ENCODE assay signal across 19 cellular contexts in the genomic region with DNA sequence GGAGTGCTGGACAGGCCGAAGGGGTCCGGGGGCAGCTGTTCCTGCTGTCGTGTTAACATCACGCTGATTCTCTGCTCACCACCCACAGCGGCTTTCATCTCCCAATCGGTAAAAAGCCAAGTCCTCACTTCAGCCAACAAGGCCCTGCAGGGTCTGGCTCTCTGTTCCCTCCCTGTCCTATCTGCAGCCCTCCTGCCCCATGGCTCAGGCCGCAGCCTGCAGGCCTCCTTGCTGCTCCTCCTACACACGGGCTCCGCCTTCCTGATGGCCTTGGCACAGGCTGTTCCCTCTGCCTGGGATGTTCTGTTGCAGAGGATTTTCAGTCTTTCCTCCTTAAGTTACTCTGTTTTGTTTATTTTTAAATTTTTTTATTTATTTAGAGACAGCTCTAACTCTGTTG. TPM values are rescaled to one million over a fixed set of nuclear protein-coding genes. Genes with fewer than 3 reads are reported as not detected.
DNase-seq lines count a peak whose midpoint lies in the region; ATAC-seq and TF ChIP-seq lines count a peak whose summit lies in the region.
"Had no signal": no experiment of that assay in that cellular context is flagged by ENCODE, and none has a peak within 500 bp of the region (broad histone marks: within the 10 kb centered on the region; RNA-seq: fewer than 3 reads in every experiment).

No MANE protein-coding gene starts in this region.

- intact Hi-C loops in heart left ventricle (cut with DNase I), result no loop called here
- intact Hi-C loops in ovary (cut with DNase I), result no loop called here

- H3K27me3 Mint-ChIP-seq in WTC11 (ENCODE audit: low read depth), result no peaks in the 10 kb centered on the region
- H3K27me3 Mint-ChIP-seq: central memory CD8-positive, alpha-beta T cell; memory B cell had no signal

- no peak for TF ChIP-seq EP300 in ovary (IDR thresholded peaks at IDR 0.05)

- peaks cover 39% of the 10 kb centered on the region for H3K36me3 Mint-ChIP-seq in WTC11

- no peaks in the 10 kb centered on the region for H3K27me3 ChIP-seq in heart left ventricle
- no peaks in the 10 kb centered on the region for H3K27me3 ChIP-seq in ovary

- H3K4me1 ChIP-seq in heart left ventricle (peaks cover 0 to 18% (median 6%) of the 10 kb centered on the region in 12 donors), ovary (ENCODE audit: insufficient read depth) (peaks cover 13% of the 10 kb centered on the region)

- H3K27ac Mint-ChIP-seq in WTC11, result no peak overlapping the region
- H3K27ac Mint-ChIP-seq: memory B cell had no signal

- H3K4me3 ChIP-seq in heart left ventricle (no peak overlapping the region), ovary (no peak overlapping the region)

- H3K9me3 Mint-ChIP-seq in WTC11, result no peaks in the 10 kb centered on the region
- H3K9me3 Mint-ChIP-seq: central memory CD8-positive, alpha-beta T cell; memory B cell had no signal

- no peaks in the 10 kb centered on the region for H3K4me1 Mint-ChIP-seq in WTC11

- H3K27ac ChIP-seq in heart left ventricle, result peak overlapping the region in 4 of 12 donors; percentile 5 to 49 (median 33)
- H3K27ac ChIP-seq in ovary, result peak overlapping the region; percentile 16 to 68

- H3K4me3 Mint-ChIP-seq in WTC11, result no peak overlapping the region
- H3K4me3 Mint-ChIP-seq: central memory CD8-positive, alpha-beta T cell; memory B cell had no signal

- DNase-seq in Ammon's horn (ENCODE audit: low spot score), result peak; percentile 48
- DNase-seq in WTC11 (ENCODE audit: low spot score), result no peak
- peak in 2 of 5 donors; percentile 48 to 70 for DNase-seq in heart left ventricle
- DNase-seq in ovary, result peak; percentile 84 to 93 (median 88)
- DNase-seq in NCI-H748 treated with DMSO at 0.1 percent for 48 hours (lab: John Stamatoyannopoulos, UW), result no peak
- DNase-seq in OCI-M2 (lab: John Stamatoyannopoulos, UW; ENCODE audit: unreplicated experiment), result no peak
- no peak for DNase-seq in KG1 (lab: John Stamatoyannopoulos, UW)
- no peak for DNase-seq in CD1c-positive myeloid dendritic cell (ENCODE audit: extremely low spot score)
- DNase-seq: activated naive CD4-positive, alpha-beta T cell treated with Interleukin-2 at 50 U/mL for 16 hours; AML-193; DMS79 treated with DMSO at 0.1 percent for 48 hours; NCI-H2081 treated with DMSO at 0.1 percent for 48 hours; nucleus accumbens had no signal

- TF ChIP-seq CTCF in WTC11 (IDR thresholded peaks at IDR 0.05) (no peak), heart left ventricle (IDR thresholded peaks at IDR 0.05) (no peak), ovary (IDR thresholded peaks at IDR 0.05) (no peak)

- POLR2A ChIA-PET in WTC11 (lab: Charles Lee), result no interaction called here

- no peak for TF ChIP-seq POLR2A in heart left ventricle (IDR thresholded peaks at IDR 0.05)
- no peak for TF ChIP-seq POLR2A in ovary (IDR thresholded peaks at IDR 0.05)

- H3K9me3 ChIP-seq in heart left ventricle (no peaks in the 10 kb centered on the region), ovary (no peaks in the 10 kb centered on the region)

- 0 out of 2 replicates have a peak, but pooled peaks have one; percentile 28 for ATAC-seq in WTC11
- peak; percentile 56 to 72 (median 66) for ATAC-seq in heart left ventricle

- CTCF ChIA-PET in WTC11 (lab: Charles Lee), result no interaction called here

- WGBS in heart left ventricle, 4 donors, result 59 to 68% (median 67%) methylated on average over 9 of the region's 9 CpGs
- WGBS in ovary, 3 donors, result 6 to 14% (median 14%) methylated on average over 9 of the region's 9 CpGs

- H3K36me3 ChIP-seq in heart left ventricle (peaks cover 0 to 94% (median 58%) of the 10 kb centered on the region in 9 donors), ovary (no peaks in the 10 kb centered on the region)

TF ChIP-seq in WTC11, 78 proteins besides CTCF, POLR2A, EP300 and RAD21 (continues in another document):
- TF ChIP-seq CREB1 (CRISPR knock-in tag; IDR thresholded peaks at IDR 0.05), result no peak
- no peak for TF ChIP-seq SP1 (CRISPR knock-in tag; conservative IDR thresholded peaks at IDR 0.05)
- no peak for TF ChIP-seq CREM (CRISPR knock-in tag; IDR thresholded peaks at IDR 0.05)
- TF ChIP-seq, protein P1, sequence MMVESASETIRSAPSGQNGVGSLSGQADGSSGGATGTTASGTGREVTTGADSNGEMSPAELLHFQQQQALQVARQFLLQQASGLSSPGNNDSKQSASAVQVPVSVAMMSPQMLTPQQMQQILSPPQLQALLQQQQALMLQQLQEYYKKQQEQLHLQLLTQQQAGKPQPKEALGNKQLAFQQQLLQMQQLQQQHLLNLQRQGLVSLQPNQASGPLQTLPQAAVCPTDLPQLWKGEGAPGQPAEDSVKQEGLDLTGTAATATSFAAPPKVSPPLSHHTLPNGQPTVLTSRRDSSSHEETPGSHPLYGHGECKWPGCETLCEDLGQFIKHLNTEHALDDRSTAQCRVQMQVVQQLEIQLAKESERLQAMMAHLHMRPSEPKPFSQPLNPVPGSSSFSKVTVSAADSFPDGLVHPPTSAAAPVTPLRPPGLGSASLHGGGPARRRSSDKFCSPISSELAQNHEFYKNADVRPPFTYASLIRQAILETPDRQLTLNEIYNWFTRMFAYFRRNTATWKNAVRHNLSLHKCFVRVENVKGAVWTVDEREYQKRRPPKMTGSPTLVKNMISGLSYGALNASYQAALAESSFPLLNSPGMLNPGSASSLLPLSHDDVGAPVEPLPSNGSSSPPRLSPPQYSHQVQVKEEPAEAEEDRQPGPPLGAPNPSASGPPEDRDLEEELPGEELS (CRISPR knock-in tag; IDR thresholded peaks at IDR 0.05), result no peak
- TF ChIP-seq HMGA2 (CRISPR knock-in tag; IDR thresholded peaks at IDR 0.05), result no peak
- TF ChIP-seq, protein P2, sequence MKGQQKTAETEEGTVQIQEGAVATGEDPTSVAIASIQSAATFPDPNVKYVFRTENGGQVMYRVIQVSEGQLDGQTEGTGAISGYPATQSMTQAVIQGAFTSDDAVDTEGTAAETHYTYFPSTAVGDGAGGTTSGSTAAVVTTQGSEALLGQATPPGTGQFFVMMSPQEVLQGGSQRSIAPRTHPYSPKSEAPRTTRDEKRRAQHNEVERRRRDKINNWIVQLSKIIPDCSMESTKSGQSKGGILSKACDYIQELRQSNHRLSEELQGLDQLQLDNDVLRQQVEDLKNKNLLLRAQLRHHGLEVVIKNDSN (CRISPR knock-in tag; IDR thresholded peaks at IDR 0.05), result no peak
- no peak for TF ChIP-seq JUN (CRISPR knock-in tag; IDR thresholded peaks at IDR 0.05)
- TF ChIP-seq, protein P3, sequence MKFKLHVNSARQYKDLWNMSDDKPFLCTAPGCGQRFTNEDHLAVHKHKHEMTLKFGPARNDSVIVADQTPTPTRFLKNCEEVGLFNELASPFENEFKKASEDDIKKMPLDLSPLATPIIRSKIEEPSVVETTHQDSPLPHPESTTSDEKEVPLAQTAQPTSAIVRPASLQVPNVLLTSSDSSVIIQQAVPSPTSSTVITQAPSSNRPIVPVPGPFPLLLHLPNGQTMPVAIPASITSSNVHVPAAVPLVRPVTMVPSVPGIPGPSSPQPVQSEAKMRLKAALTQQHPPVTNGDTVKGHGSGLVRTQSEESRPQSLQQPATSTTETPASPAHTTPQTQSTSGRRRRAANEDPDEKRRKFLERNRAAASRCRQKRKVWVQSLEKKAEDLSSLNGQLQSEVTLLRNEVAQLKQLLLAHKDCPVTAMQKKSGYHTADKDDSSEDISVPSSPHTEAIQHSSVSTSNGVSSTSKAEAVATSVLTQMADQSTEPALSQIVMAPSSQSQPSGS (CRISPR knock-in tag; IDR thresholded peaks at IDR 0.05; ENCODE audit: borderline replicate concordance, low read depth), result no peak
- TF ChIP-seq RORB (CRISPR knock-in tag; IDR thresholded peaks at IDR 0.05), result no peak
- TF ChIP-seq TP53 (CRISPR knock-in tag; IDR thresholded peaks at IDR 0.05), result no peak
- TF ChIP-seq TEAD4 (CRISPR knock-in tag; IDR thresholded peaks at IDR 0.05), result no peak
- no peak for TF ChIP-seq ZNF423 (CRISPR knock-in tag; IDR thresholded peaks at IDR 0.05)

RNA-seq across cellular contexts. Expression of a gene that starts 22.2 kb away (rescaled TPM):
- total RNA-seq in WTC11 (2021) (35.1 to 36.3 TPM (median 35.7 TPM) in 3 replicates), heart left ventricle (10 to 100 TPM; 12.7 to 29.1 (median 16.2) TPM), ovary (10 to 100 TPM; 23.3 to 48.6 (median 27.5) TPM)
- polyA plus RNA-seq in heart left ventricle (10 to 100 TPM; 14.3 to 24.3 TPM), ovary (10 to 100 TPM; 13.4 to 36.9 TPM)

RNA-seq across cellular contexts. Expression of a gene that starts 24.1 kb away (rescaled TPM):
- total RNA-seq in WTC11 (2021) (119 to 127 TPM (median 120 TPM) in 3 replicates), heart left ventricle (100 to 1,000 TPM in 1 of 9 donors, 10 to 100 TPM in 8; 53.6 to 152 (median 70.5) TPM), ovary (100 to 1,000 TPM in 3 of 7 donors, 10 to 100 TPM in 4; 56.0 to 126 (median 99.3) TPM)
- polyA plus RNA-seq in heart left ventricle (100 to 1,000 TPM in 1 of 2 donors, 10 to 100 TPM in 1; 33.4 to 115 TPM), ovary (10 to 100 TPM; 37.8 to 72.2 TPM)

RNA-seq across cellular contexts. Expression of a gene that starts 27.2 kb away (rescaled TPM):
- total RNA-seq in WTC11 (2021) (80.2 to 81.2 TPM (median 81.2 TPM) in 3 replicates), heart left ventricle (100 to 1,000 TPM in 1 of 9 donors, 10 to 100 TPM in 8; 45.8 to 119 (median 54.7) TPM), ovary (10 to 100 TPM; 30.3 to 89.9 (median 85.3) TPM)
- polyA plus RNA-seq in heart left ventricle (10 to 100 TPM; 44.1 to 60.2 TPM), ovary (10 to 100 TPM; 34.3 to 67.4 TPM)

RNA-seq across cellular contexts. Expression of a gene that starts 27.8 kb away (rescaled TPM):
- total RNA-seq in WTC11 (2021) (0.30 to 0.55 TPM (median 0.48 TPM) in 3 replicates), heart left ventricle (under 1 TPM in 6 of 9 donors, not detected in 3; 0.23 to 0.77 (median 0.34) TPM), ovary (under 1 TPM in 3 of 7 donors, not detected in 4; 0.32 to 0.71 (median 0.46) TPM)
- polyA plus RNA-seq in heart left ventricle (under 1 TPM; 0.49 to 0.72 TPM), ovary (under 1 TPM; 0.15 to 0.30 TPM)
- total RNA-seq: endothelial cell of umbilical vein, HT1080, SK-MEL-5, temporal lobe had no signal

Comparison
In these comparisons a context has a peak if more than half of its experiments do, and no peak if none do; other contexts are left out.
1. DNase-seq: peak in Ammon's horn (single experiment) and ovary (5 of 5); none in WTC11 (single experiment), NCI-H748 treated with DMSO at 0.1 percent for 48 hours (single experiment), OCI-M2 (single experiment), KG1 (single experiment) and CD1c-positive myeloid dendritic cell (single experiment).